8 cellular contexts compared by ENCODE assay signal in genomic region chr6:10414766-10415592, GRCh38. TPM values are rescaled to one million over a fixed set of nuclear protein-coding genes. Genes with fewer than 3 reads are reported as not detected.
DNase-seq lines count a peak whose midpoint lies in the region; ATAC-seq and TF ChIP-seq lines count a peak whose summit lies in the region.

Gene TFAP2A, minus strand, starts transcription at chr6:10415074. Its CDS starts 83 bp downstream, at chr6:10414991.

- peaks cover 76% of the 10 kb centered on the region for H3K4me1 ChIP-seq in left ventricle myocardium inferior
- no peaks in the 10 kb centered on the region for H3K4me1 ChIP-seq in aorta (ENCODE audit: control insufficient read depth in 1 of 2, insufficient read depth in 2 of 2, low read length in 2 of 2)

- H3K27ac Mint-ChIP-seq in activated B cell treated with CpG ODN at 0.5 μM for 24 hours: peak within 1 kb of the TSS; percentile 35

- H3K4me3 ChIP-seq in left ventricle myocardium inferior: peak within 1 kb of the TSS; percentile 74
- peak within 1 kb of the TSS; percentile 71; the same call in 1 of the 2 replicates for H3K4me3 ChIP-seq in iPS-18c (ENCODE audit: insufficient read depth, low read depth, low read length)
- no peak within 1 kb of the TSS for H3K4me3 ChIP-seq in aorta (ENCODE audit: low read length in 2 of 2)

- POLR2A ChIA-PET in activated B cell treated with CpG ODN at 0.5 μM for 24 hours (lab: Charles Lee): interaction anchor here (0.6 kb wide), 1 partner anchor 20 kb away, joined by 4 read pairs; no protein-coding TSS in a partner anchor

- CTCF ChIA-PET in activated B cell treated with CpG ODN at 0.5 μM for 24 hours (lab: Charles Lee): no interaction called here

- TF ChIP-seq CTCF in left ventricle myocardium inferior (IDR thresholded peaks at IDR 0.05; ENCODE audit: borderline replicate concordance) (no peak), activated B cell treated with CpG ODN at 0.5 μM for 24 hours (IDR thresholded peaks at IDR 0.05) (no peak)

- WGBS in aorta, 2 donors: 3 to 6% methylated on average over 55 to 56 of the region's 56 CpGs

- DNase-seq in left ventricle myocardium inferior (no peak), Right ventricle myocardium inferior (ENCODE audit: missing footprints) (no peak), activated B cell treated with CpG ODN at 0.5 μM for 24 hours (no peak), aorta (no peak), SHP77 (lab: John Stamatoyannopoulos, UW) (no peak)
- no peak for DNase-seq in activated CD4-positive, alpha-beta T cell treated with anti-CD3 and anti-CD28 coated beads for 1 hour

- peak within 1 kb of the TSS; percentile 28 for H3K4me3 Mint-ChIP-seq in activated B cell treated with CpG ODN at 0.5 μM for 24 hours

- intact Hi-C loops in left ventricle myocardium inferior (cut with micrococcal nuclease) (no loop called here), Right ventricle myocardium inferior (cut with DNase I) (no loop called here), activated B cell treated with CpG ODN at 0.5 μM for 24 hours (cut with micrococcal nuclease) (loop anchor here (5.0 kb wide), 1 partner anchor 472 kb away; the partner anchor contains the start of gene SYCP2L), aorta (cut with DNase I) (no loop called here)

- H3K27me3 Mint-ChIP-seq in activated B cell treated with CpG ODN at 0.5 μM for 24 hours: peaks cover 64% of the 10 kb centered on the region

- H3K4me1 Mint-ChIP-seq in activated B cell treated with CpG ODN at 0.5 μM for 24 hours: peaks cover 22% of the 10 kb centered on the region

- H3K36me3 ChIP-seq in left ventricle myocardium inferior: no peaks in the 10 kb centered on the region
- H3K36me3 ChIP-seq in aorta (ENCODE audit: control insufficient read depth in 1 of 2, insufficient read depth in 2 of 2, low read length in 1 of 2): no peaks in the 10 kb centered on the region

- H3K27ac ChIP-seq in left ventricle myocardium inferior (replicated peaks) (no peak within 1 kb of the TSS), aorta (ENCODE audit: low read depth in 1 of 2, low read length in 2 of 2) (no peak within 1 kb of the TSS)

- H3K9me3 Mint-ChIP-seq in activated B cell treated with CpG ODN at 0.5 μM for 24 hours: peaks cover 11% of the 10 kb centered on the region

- H3K9me3 ChIP-seq in left ventricle myocardium inferior (replicated peaks) (no peaks in the 10 kb centered on the region), iPS-18c (ENCODE audit: control insufficient read depth, insufficient read depth, low read length) (no peaks in the 10 kb centered on the region), aorta (ENCODE audit: control insufficient read depth, low read length) (no peaks in the 10 kb centered on the region)

- H3K36me3 Mint-ChIP-seq in activated B cell treated with CpG ODN at 0.5 μM for 24 hours (ENCODE audit: low read depth): peaks cover 14% of the 10 kb centered on the region

- ATAC-seq in Right ventricle myocardium inferior (no peak), activated B cell treated with CpG ODN at 0.5 μM for 24 hours (ENCODE audit: low read depth) (no peak), aorta (ENCODE audit: low FRiP score) (no peak), HG03571 (IDR thresholded peaks at IDR 0.05; ENCODE audit: unreplicated experiment) (no peak)

- H3K27me3 ChIP-seq in left ventricle myocardium inferior (ENCODE audit: low read depth): peaks cover 100% of the 10 kb centered on the region
- no peaks in the 10 kb centered on the region for H3K27me3 ChIP-seq in aorta (ENCODE audit: control insufficient read depth in 1 of 2, insufficient read depth in 2 of 2, low read length in 1 of 2)

RNA-seq across cellular contexts. Expression of gene TFAP2A, which starts in this region (rescaled TPM):
- total RNA-seq in left ventricle myocardium inferior (0.66 TPM), Right ventricle myocardium inferior (0.43 TPM), activated B cell treated with CpG ODN at 0.5 μM for 24 hours (not detected in 2 replicates), aorta (under 1 TPM; 0.23 to 0.63 TPM)
- under 1 TPM in 1 of 2 donors, not detected in 1; 0.38 TPM for polyA plus RNA-seq in aorta

Comparison
In these comparisons a context has a peak if more than half of its experiments do, and no peak if none do; other contexts are left out.
1. H3K4me3 ChIP-seq: peak in left ventricle myocardium inferior (single experiment) and iPS-18c (single experiment); none in aorta (0 of 2).